In the genomic region with DNA sequence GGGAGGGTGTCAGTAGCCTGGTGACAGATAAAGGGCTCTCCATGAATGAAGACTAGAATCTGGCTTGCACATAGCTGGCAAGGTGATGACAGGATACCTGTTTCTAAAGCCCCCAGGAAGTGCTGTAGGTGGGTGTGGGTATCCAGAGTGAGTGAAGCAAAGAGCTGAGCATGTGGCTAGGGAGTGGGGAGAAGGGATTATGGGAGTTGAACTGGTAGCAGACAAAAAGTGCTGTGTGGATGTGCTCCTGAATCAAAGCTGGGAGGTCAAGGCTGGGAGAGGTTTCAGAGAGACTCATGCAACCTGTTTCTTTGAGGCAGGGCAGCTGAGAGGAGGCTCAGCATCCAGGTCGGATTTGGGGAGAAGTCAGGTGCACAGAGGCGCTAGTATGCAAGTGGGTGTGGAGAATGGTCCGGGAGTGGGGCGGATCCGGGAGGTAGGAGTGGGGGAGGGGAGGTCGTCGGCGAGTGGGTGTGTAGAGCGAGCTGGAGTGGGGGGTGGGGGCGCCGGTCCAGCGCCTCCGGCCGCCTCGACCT, we compare ENCODE assay signal across 1 cellular context.
TF ChIP-seq lines count a peak whose summit lies in the region.

No MANE protein-coding gene starts in this region.

TF ChIP-seq in IMR-90, 13 proteins besides CTCF, POLR2A, EP300 and RAD21 (continued from another document):
- TF ChIP-seq, protein P1, sequence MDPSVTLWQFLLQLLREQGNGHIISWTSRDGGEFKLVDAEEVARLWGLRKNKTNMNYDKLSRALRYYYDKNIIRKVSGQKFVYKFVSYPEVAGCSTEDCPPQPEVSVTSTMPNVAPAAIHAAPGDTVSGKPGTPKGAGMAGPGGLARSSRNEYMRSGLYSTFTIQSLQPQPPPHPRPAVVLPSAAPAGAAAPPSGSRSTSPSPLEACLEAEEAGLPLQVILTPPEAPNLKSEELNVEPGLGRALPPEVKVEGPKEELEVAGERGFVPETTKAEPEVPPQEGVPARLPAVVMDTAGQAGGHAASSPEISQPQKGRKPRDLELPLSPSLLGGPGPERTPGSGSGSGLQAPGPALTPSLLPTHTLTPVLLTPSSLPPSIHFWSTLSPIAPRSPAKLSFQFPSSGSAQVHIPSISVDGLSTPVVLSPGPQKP (IDR thresholded peaks at IDR 0.05; ENCODE audit: borderline replicate concordance, low read depth, low read length) = no peak
- TF ChIP-seq USF2 (IDR thresholded peaks at IDR 0.05; ENCODE audit: low read depth, low read length) (no peak), NFE2L2 (IDR thresholded peaks at IDR 0.05; ENCODE audit: low read depth, low read length) (no peak), BHLHE40 (IDR thresholded peaks at IDR 0.05; ENCODE audit: low read depth, low read length) (no peak), MAFK (IDR thresholded peaks at IDR 0.05; ENCODE audit: low read depth, low read length) (no peak), MAZ (IDR thresholded peaks at IDR 0.05; ENCODE audit: borderline replicate concordance, low read depth, low read length) (no peak), MXI1 (IDR thresholded peaks at IDR 0.05; ENCODE audit: borderline replicate concordance, low read depth, low read length) (no peak), RFX5 (IDR thresholded peaks at IDR 0.05; ENCODE audit: low read depth, low read length) (no peak)
